9 cellular contexts compared by ENCODE assay signal in the genomic region with DNA sequence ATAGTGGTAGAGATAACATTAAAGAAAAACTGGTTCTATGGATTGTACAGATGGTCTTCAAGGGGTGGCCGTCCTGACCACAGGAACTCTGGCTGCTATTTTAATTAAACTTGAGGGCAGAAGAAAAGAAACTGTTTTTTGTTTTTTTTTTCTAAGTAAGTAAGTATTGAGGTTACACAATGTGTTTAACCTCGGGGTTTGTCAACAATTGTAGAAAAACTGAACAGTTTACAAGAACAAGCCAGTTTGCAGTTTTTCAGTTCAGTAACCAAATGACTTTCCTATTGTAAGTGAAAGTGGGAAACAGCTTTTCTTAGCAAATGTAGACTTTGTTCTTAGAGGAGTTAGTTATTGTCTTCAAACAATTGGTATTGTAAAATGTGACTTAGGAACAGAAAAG.
DNase-seq lines count a peak whose midpoint lies in the region; ATAC-seq and TF ChIP-seq lines count a peak whose summit lies in the region.
"Had no signal": no experiment of that assay in that cellular context is flagged by ENCODE, and none has a peak within 500 bp of the region (broad histone marks: within the 10 kb centered on the region; RNA-seq: fewer than 3 reads in every experiment).

No MANE protein-coding gene starts in this region.

- peak; percentile 45 for DNase-seq in AG10803 (ENCODE audit: low read depth)
- peak; percentile 33 for DNase-seq in cardiac fibroblast (ENCODE audit: low read depth in 2 of 2)
- no peak for DNase-seq in KBM-7
- no peak for DNase-seq in activated naive CD4-positive, alpha-beta T cell treated with Interleukin-2 at 50 U/mL for 16 hours
- DNase-seq in GDM1 (lab: John Stamatoyannopoulos, UW) = no peak
- DNase-seq in DMS153 (lab: John Stamatoyannopoulos, UW) = no peak

- H3K4me3 ChIP-seq in AG10803 (ENCODE audit: low read length) (no peak overlapping the region), cardiac fibroblast (replicated peaks in 1 of 2; ENCODE audit: low read depth in 2 of 2, low read length in 2 of 2) (no peak overlapping the region)
- H3K4me3 ChIP-seq: coronary artery had no signal

- ATAC-seq in GM19035 (IDR thresholded peaks at IDR 0.05; ENCODE audit: unreplicated experiment) (peak; percentile 43), HG02970 (IDR thresholded peaks at IDR 0.05; ENCODE audit: low FRiP score, unreplicated experiment) (peak; percentile 44)

- TF ChIP-seq CTCF in AG10803 (conservative IDR thresholded peaks at IDR 0.05; ENCODE audit: low read length) (no peak), cardiac fibroblast (IDR thresholded peaks at IDR 0.05; ENCODE audit: low read depth, low read length) (no peak)

- in situ Hi-C loops in KBM-7 (cut with MboI; ENCODE audit: low pct_unique_long_range_greater_than_20kb, low sequenced_read_pairs) = no loop called here

Comparison
In these comparisons a context has a peak if more than half of its experiments do, and no peak if none do; other contexts are left out.
1. DNase-seq: peak in AG10803 (single experiment) and cardiac fibroblast (2 of 2); none in KBM-7 (single experiment), activated naive CD4-positive, alpha-beta T cell treated with Interleukin-2 at 50 U/mL for 16 hours (single experiment), GDM1 (single experiment) and DMS153 (single experiment).